1 cellular context compared by ENCODE assay signal in the genomic region with DNA sequence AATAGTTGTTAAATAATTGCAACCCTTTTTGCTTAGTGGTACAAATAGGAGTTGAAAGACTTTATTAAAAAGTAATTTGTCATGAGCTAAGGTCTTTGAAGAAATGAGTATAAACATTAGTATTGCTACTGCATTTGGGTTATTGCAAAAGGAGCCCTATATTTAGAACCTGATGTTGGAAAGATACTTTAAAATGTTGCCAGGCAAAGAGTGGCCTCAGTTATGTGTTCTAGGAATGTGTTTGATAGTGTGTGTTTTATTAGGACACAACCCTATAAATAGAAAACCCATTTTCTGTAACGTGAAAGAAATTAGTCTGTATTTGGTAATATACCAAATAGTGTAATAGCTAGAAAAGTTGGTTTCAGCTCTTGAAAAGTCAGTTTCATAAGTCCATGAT.
TF ChIP-seq lines count a peak whose summit lies in the region.

No MANE protein-coding gene starts in this region.

TF ChIP-seq in SK-N-SH, 30 proteins besides CTCF, POLR2A, EP300 and RAD21 (continued from another document):
- TF ChIP-seq REST (IDR thresholded peaks at IDR 0.05; ENCODE audit: low read depth, low read length) (no peak), YY1 (IDR thresholded peaks at IDR 0.05; ENCODE audit: low read depth) (no peak), TCF12 (IDR thresholded peaks at IDR 0.05) (no peak), GATA2 (CRISPR knock-in tag; IDR thresholded peaks at IDR 0.05) (no peak), POLR2AphosphoS5 (IDR thresholded peaks at IDR 0.05; ENCODE audit: low read depth, low read length) (no peak), TAF1 (IDR thresholded peaks at IDR 0.05; ENCODE audit: borderline replicate concordance, low read depth, low read length) (no peak), MXI1 (IDR thresholded peaks at IDR 0.05; ENCODE audit: low read depth, low read length) (no peak), RXRA (IDR thresholded peaks at IDR 0.05; ENCODE audit: borderline replicate concordance, low read depth) (no peak), JUND (IDR thresholded peaks at IDR 0.05) (no peak)
- TF ChIP-seq, protein P1, sequence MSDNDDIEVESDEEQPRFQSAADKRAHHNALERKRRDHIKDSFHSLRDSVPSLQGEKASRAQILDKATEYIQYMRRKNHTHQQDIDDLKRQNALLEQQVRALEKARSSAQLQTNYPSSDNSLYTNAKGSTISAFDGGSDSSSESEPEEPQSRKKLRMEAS (IDR thresholded peaks at IDR 0.05; ENCODE audit: low read depth), result no peak
TF ChIP-seq in SK-N-SH: peak in this region for 0.
